Comparison of ENCODE assay signal across 8 cellular contexts in the genomic region with DNA sequence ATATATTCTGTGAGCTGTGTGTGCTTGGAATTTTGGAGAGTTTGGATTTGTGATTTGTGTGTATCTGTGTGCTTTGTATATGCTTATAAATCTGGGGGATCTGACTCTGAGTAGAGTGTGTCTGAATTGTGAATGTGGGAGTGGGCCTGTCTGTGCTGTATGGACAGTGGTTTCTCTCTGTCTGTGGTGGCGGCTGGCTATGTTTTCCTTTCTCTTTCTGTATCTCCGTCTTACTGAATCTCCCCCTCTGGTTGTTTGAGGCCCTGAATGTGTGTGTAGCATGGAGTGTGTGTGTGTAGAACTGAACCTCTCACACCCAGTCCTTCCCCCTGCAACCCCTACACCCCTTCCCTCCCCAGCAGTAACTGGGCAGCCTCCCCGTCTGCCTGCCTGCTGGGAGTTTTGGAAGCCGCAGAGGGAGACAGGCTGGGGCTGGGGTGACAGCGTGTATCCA. TPM values are rescaled to one million over a fixed set of nuclear protein-coding genes. Genes with fewer than 3 reads are reported as not detected.
DNase-seq lines count a peak whose midpoint lies in the region; ATAC-seq and TF ChIP-seq lines count a peak whose summit lies in the region.

No MANE protein-coding gene starts in this region.

- peak overlapping the region; percentile 17 for H3K9ac ChIP-seq in NT2/D1 (ENCODE audit: insufficient read length, low read depth)

- H3K4me1 ChIP-seq in BE2C (peaks cover 47% of the 10 kb centered on the region), NT2/D1 (ENCODE audit: insufficient read depth, insufficient read length) (peaks cover 36% of the 10 kb centered on the region)

- peak; percentile 36 for ATAC-seq in GM21381 (IDR thresholded peaks at IDR 0.05; ENCODE audit: unreplicated experiment)

- H3K9me3 ChIP-seq in BE2C (no peaks in the 10 kb centered on the region), NT2/D1 (ENCODE audit: insufficient read depth, low read length) (no peaks in the 10 kb centered on the region)

- DNase-seq in BE2C (no peak), NT2/D1 (ENCODE audit: low read depth, low spot score) (no peak), fibroblast of villous mesenchyme (ENCODE audit: low read depth) (peak; percentile 75), NOMO-1 (lab: John Stamatoyannopoulos, UW; ENCODE audit: unreplicated experiment in 2 of 2) (no peak), DMS153 treated with DMSO at 0.1 percent for 48 hours (lab: John Stamatoyannopoulos, UW; ENCODE audit: unreplicated experiment) (no peak)
- DNase-seq in activated effector memory CD4-positive, alpha-beta T cell treated with Interleukin-2 at 50 U/mL for 16 hours: no peak

- H3K4me3 ChIP-seq in BE2C (ENCODE audit: low read depth, low read length) (peak overlapping the region; percentile 96), NT2/D1 (ENCODE audit: insufficient read length, low read depth) (no peak overlapping the region), fibroblast of villous mesenchyme (ENCODE audit: low read depth, low read length) (peak overlapping the region; percentile 78), skin epidermis (peak overlapping the region in 1 of 7 experiments; percentile 6)

- TF ChIP-seq CTCF in BE2C (IDR thresholded peaks at IDR 0.05; ENCODE audit: low read depth, low read length) (no peak), fibroblast of villous mesenchyme (IDR thresholded peaks at IDR 0.05; ENCODE audit: insufficient read depth, low read depth, low read length) (peak; percentile 7)

- peak overlapping the region in 20 of 21 experiments; percentile 33 to 94 (median 83) for H3K27ac ChIP-seq in skin epidermis

- 0 out of 2 replicates have a peak, but pooled peaks cover 4% of the 10 kb centered on the region for H3K36me3 ChIP-seq in BE2C
- peaks cover 12% of the 10 kb centered on the region for H3K36me3 ChIP-seq in NT2/D1 (ENCODE audit: insufficient read depth, insufficient read length, low read length)

- H3K27me3 ChIP-seq in BE2C: no peaks in the 10 kb centered on the region
- H3K27me3 ChIP-seq in NT2/D1 (ENCODE audit: insufficient read depth, insufficient read length): no peaks in the 10 kb centered on the region

RNA-seq across cellular contexts. Expression of gene CXXC5, which starts 4.7 kb away (rescaled TPM):
- 263 TPM for polyA plus RNA-seq in BE2C (2012; ENCODE audit: insufficient read depth, insufficient read length, low read depth)
- 75.4 and 79.5 TPM in 2 replicates for total RNA-seq in fibroblast of villous mesenchyme
